18 cellular contexts compared by ENCODE assay signal in the genomic region with DNA sequence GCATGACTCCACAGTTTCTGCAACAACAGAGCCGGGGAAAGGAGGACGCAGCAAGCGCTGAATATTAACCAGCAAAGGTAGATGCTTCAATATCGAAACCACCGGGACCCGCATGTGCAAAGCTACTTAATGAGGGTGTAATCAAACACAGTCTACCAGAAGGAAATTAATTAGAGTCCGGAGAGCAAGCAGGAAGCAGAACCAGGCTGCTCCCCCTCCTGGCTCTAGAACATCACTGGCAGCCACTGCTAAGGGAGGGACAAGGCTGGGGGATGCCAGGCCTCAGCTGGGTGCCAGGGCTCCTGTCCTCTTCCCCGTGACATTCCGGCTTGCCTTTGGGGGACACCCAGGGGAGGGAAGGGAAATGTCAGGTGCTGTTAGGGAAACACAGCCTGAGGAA. TPM values are rescaled to one million over a fixed set of nuclear protein-coding genes. Genes with fewer than 3 reads are reported as not detected.
DNase-seq lines count a peak whose midpoint lies in the region; ATAC-seq and TF ChIP-seq lines count a peak whose summit lies in the region.
"Had no signal": no experiment of that assay in that cellular context is flagged by ENCODE, and none has a peak within 500 bp of the region (broad histone marks: within the 10 kb centered on the region; RNA-seq: fewer than 3 reads in every experiment).

No MANE protein-coding gene starts in this region.

- peaks cover 0 to 32% (median 16%) of the 10 kb centered on the region in 12 donors for H3K4me1 ChIP-seq in heart left ventricle
- H3K4me1 ChIP-seq in tibial nerve, result peaks cover 0 to 79% (median 15%) of the 10 kb centered on the region in 4 donors
- H3K4me1 ChIP-seq: HAP-1 had no signal

- WGBS in heart left ventricle, 4 donors, result 41 to 50% (median 47%) methylated on average over 9 of the region's 9 CpGs
- WGBS in tibial nerve, 2 donors, result 59 to 68% methylated on average over 9 of the region's 9 CpGs

- DNase-seq in heart left ventricle (no peak), Right ventricle myocardium inferior (ENCODE audit: missing footprints) (no peak), astrocyte of the cerebellum (ENCODE audit: low read depth) (no peak), left ventricle myocardium superior (no peak), tibial nerve (ENCODE audit: low spot score in 2 of 2) (no peak), HuH-7 (ENCODE audit: low spot score) (no peak)
- DNase-seq in activated naive CD4-positive, alpha-beta T cell treated with Interleukin-2 at 50 U/mL for 16 hours, result no peak
- DNase-seq in activated naive CD4-positive, alpha-beta T cell treated with anti-CD3 and anti-CD28 coated beads, Interleukin-2, amount 50 U/mL, for 16 hours, result no peak
- DNase-seq: activated T-cell treated with anti-CD3 and anti-CD28 coated beads, Interleukin-2, amount 50 U/mL, for 1 hour; AML-193; aorta; MM.1S; NCI-H82; stimulated activated CD4-positive, alpha-beta T cell treated with anti-CD3 and anti-CD28 coated beads, Interleukin-4, amount 100 ng/mL, for 1 hour; stimulated activated naive CD4-positive, alpha-beta T cell had no signal

- in situ Hi-C loops in astrocyte of the cerebellum (cut with HindIII; ENCODE audit: low sequenced_read_pairs), result no loop called here

- TF ChIP-seq CTCF in heart left ventricle (IDR thresholded peaks at IDR 0.05), result peak in 4 of 12 donors; percentile 15 to 34 (median 25)
- TF ChIP-seq CTCF in astrocyte of the cerebellum (IDR thresholded peaks at IDR 0.05; ENCODE audit: low read depth, low read length, missing control alignments), result peak; percentile 17
- TF ChIP-seq CTCF in tibial nerve (IDR thresholded peaks at IDR 0.05), result no peak

- intact Hi-C loops in heart left ventricle (cut with DNase I) (loop anchor here in 1 of 10 donors (1.0 kb wide), 1 partner anchor 9 kb away; no protein-coding TSS in a partner anchor), Right ventricle myocardium inferior (cut with DNase I) (no loop called here), left ventricle myocardium superior (cut with micrococcal nuclease) (no loop called here)

- no peak for TF ChIP-seq POLR2A in heart left ventricle (IDR thresholded peaks at IDR 0.05)
- TF ChIP-seq POLR2A in tibial nerve (IDR thresholded peaks at IDR 0.05), result no peak

- H3K27me3 ChIP-seq in heart left ventricle, result no peaks in the 10 kb centered on the region
- H3K27me3 ChIP-seq in tibial nerve, result no peaks in the 10 kb centered on the region

- H3K9me3 ChIP-seq in heart left ventricle (no peaks in the 10 kb centered on the region), tibial nerve (no peaks in the 10 kb centered on the region)
- H3K9me3 ChIP-seq: HAP-1, prostate gland had no signal

- H3K36me3 ChIP-seq in heart left ventricle (no peaks in the 10 kb centered on the region), tibial nerve (peaks cover 0 to 4% (median 0%) of the 10 kb centered on the region in 3 donors)
- H3K36me3 ChIP-seq: HAP-1, prostate gland had no signal

- H3K27ac ChIP-seq in heart left ventricle, result peak overlapping the region in 2 of 12 donors; percentile 10 to 28
- H3K27ac ChIP-seq in tibial nerve, result peak overlapping the region in 3 of 4 donors; percentile 45 to 67 (median 51)
- H3K27ac ChIP-seq: prostate gland had no signal

- ATAC-seq in heart left ventricle (peak; percentile 47 to 63 (median 54)), Right ventricle myocardium inferior (no peak), left ventricle myocardium superior (peak; percentile 67)

- TF ChIP-seq EP300 in tibial nerve (IDR thresholded peaks at IDR 0.05), result no peak

- H3K4me3 ChIP-seq in heart left ventricle (no peak overlapping the region), astrocyte of the cerebellum (ENCODE audit: low read depth, low read length) (no peak overlapping the region), tibial nerve (no peak overlapping the region)
- H3K4me3 ChIP-seq: HAP-1, prostate gland had no signal

RNA-seq across cellular contexts. Expression of a gene that starts 21.7 kb away (rescaled TPM):
- 1 to 10 TPM in 3 of 9 donors, under 1 TPM in 6; 0.37 to 2.5 (median 0.98) TPM for total RNA-seq in heart left ventricle
- under 1 TPM; 0.42 to 0.85 TPM for polyA plus RNA-seq in heart left ventricle
- total RNA-seq in Right ventricle myocardium inferior, result 1.1 TPM
- total RNA-seq in left ventricle myocardium superior, result 0.47 TPM
- 10 to 100 TPM in 1 of 4 donors, 1 to 10 TPM in 3; 2.9 to 10.3 (median 5.4) TPM for total RNA-seq in tibial nerve
- total RNA-seq: HT1080 had no signal

RNA-seq across cellular contexts. Expression of a gene that starts 54.9 kb away (rescaled TPM):
- total RNA-seq in heart left ventricle (10 to 100 TPM in 5 of 9 donors, 1 to 10 TPM in 4; 5.8 to 43.5 (median 11.5) TPM), Right ventricle myocardium inferior (11.2 TPM), left ventricle myocardium superior (8.1 TPM), tibial nerve (10 to 100 TPM; 10.5 to 19.9 (median 16.9) TPM)
- polyA plus RNA-seq in heart left ventricle, result 1 to 10 TPM; 5.2 to 8.6 TPM
